In the genomic region with DNA sequence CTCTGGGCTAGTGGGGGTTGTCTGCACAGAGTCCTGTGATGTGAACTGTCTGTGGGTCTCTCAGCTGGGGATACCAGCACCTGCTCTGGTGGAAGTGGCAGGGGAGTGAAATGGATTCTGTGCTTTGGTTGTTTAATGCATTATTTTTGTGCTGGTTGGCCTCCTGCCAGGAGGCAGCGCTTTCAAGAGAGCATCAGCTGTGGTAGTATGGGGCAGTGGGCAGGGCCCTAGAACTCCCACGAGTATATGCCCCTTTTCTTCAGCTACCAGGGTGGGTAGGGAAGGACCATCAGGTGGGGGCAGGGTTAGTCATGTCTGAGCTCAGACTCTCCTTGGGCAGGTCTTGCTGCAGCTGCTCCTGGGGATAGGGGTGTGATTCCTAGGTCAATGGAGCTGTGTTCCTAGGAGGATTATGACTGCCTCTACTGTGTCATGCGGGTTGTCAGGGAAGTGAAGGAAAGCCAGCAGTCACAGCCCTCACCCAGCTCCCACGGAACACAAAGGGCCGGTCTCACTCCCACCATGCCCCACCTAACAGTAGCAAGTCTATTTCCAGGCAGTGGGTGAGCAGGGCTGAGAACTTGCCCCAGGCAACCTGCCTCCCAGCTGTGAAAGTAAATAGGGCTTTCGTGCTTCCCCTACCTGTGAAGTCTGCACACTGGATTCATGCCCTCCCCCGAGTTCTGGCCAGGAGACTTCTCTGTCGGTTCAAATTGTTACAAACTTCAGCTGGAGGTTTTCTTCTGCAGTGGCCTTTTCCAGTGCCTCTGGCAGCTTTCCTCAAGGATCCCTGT, we compare ENCODE assay signal across 26 cellular contexts. TPM values are rescaled to one million over a fixed set of nuclear protein-coding genes. Genes with fewer than 3 reads are reported as not detected.
"Had no signal": no experiment of that assay in that cellular context is flagged by ENCODE, and none has a peak within 500 bp of the region (broad histone marks: within the 10 kb centered on the region; RNA-seq: fewer than 3 reads in every experiment).

No MANE protein-coding gene starts in this region.

- H3K36me3 Mint-ChIP-seq: activated naive CD8-positive, alpha-beta T cell treated with anti-CD3 and anti-CD28 coated beads for 36 hours; stimulated activated effector memory CD8-positive, alpha-beta T cell treated with anti-CD3 and anti-CD28 coated beads, Interleukin-12 subunit alpha, Interleukin-12 subunit beta, amount 100 ng/mL, for 72 hours had no signal

- H3K4me1 Mint-ChIP-seq: activated naive CD8-positive, alpha-beta T cell treated with anti-CD3 and anti-CD28 coated beads for 36 hours; stimulated activated effector memory CD8-positive, alpha-beta T cell treated with anti-CD3 and anti-CD28 coated beads, Interleukin-12 subunit alpha, Interleukin-12 subunit beta, amount 100 ng/mL, for 72 hours; stimulated activated naive CD8-positive, alpha-beta T cell treated with anti-CD3 and anti-CD28 coated beads, Interleukin-15, amount 100 ng/mL, for 72 hours had no signal

- H3K4me3 Mint-ChIP-seq: activated naive CD8-positive, alpha-beta T cell treated with anti-CD3 and anti-CD28 coated beads for 36 hours; activated T-cell treated with anti-CD3 and anti-CD28 coated beads, Interleukin-2, amount 50 U/mL, for 4 hours; nephron progenitor cell; stimulated activated effector memory CD8-positive, alpha-beta T cell treated with anti-CD3 and anti-CD28 coated beads, Interleukin-12 subunit alpha, Interleukin-12 subunit beta, amount 100 ng/mL, for 72 hours; stimulated activated naive CD8-positive, alpha-beta T cell treated with anti-CD3 and anti-CD28 coated beads, Interleukin-15, amount 100 ng/mL, for 72 hours; T-helper 2 cell treated with Interferon-gamma antibody and Interleukin-4, amounts not matched to agents 5 μg/mL and 100 μg/mL, for 36 hours had no signal

- H3K27me3 ChIP-seq: foreskin keratinocyte, right lobe of liver, tibial artery had no signal

- ATAC-seq: activated T-cell treated with anti-CD3 and anti-CD28 coated beads, Interleukin-2, amount 50 U/mL, for 4 hours; foreskin keratinocyte; left lobe of liver; lower lobe of right lung; mucosa of descending colon; right lobe of liver; stimulated activated effector memory CD8-positive, alpha-beta T cell treated with anti-CD3 and anti-CD28 coated beads, Interleukin-12 subunit alpha, Interleukin-12 subunit beta, amount 100 ng/mL, for 72 hours; stimulated activated naive CD8-positive, alpha-beta T cell treated with anti-CD3 and anti-CD28 coated beads, Interleukin-15, amount 100 ng/mL, for 72 hours had no signal

- H3K27ac Mint-ChIP-seq: activated naive CD8-positive, alpha-beta T cell treated with anti-CD3 and anti-CD28 coated beads for 36 hours; activated T-helper 2 cell treated with anti-CD3 and anti-CD28 coated beads, Interferon-gamma antibody, Interleukin-2, Interleukin-4, amounts not matched to agents 10 μg/mL and 5 μg/mL and 100 μg/mL, durations not matched to agents 14 hours and 24 hours and 36 hours; nephron progenitor cell; stimulated activated effector memory CD8-positive, alpha-beta T cell treated with anti-CD3 and anti-CD28 coated beads, Interleukin-12 subunit alpha, Interleukin-12 subunit beta, amount 100 ng/mL, for 72 hours; stimulated activated naive CD8-positive, alpha-beta T cell treated with anti-CD3 and anti-CD28 coated beads, Interleukin-15, amount 100 ng/mL, for 72 hours; T-helper 2 cell treated with Interferon-gamma antibody and Interleukin-4, amounts not matched to agents 5 μg/mL and 100 μg/mL, for 36 hours had no signal

- H3K27me3 Mint-ChIP-seq: activated naive CD8-positive, alpha-beta T cell treated with anti-CD3 and anti-CD28 coated beads for 36 hours; stimulated activated naive CD8-positive, alpha-beta T cell treated with anti-CD3 and anti-CD28 coated beads, Interleukin-15, amount 100 ng/mL, for 72 hours had no signal

- H3K36me3 ChIP-seq: lower lobe of right lung, right lobe of liver, tibial artery, WERI-Rb-1 had no signal

- DNase-seq: activated CD4-positive, alpha-beta T cell treated with anti-CD3 and anti-CD28 coated beads for 1 hour; activated CD8-positive, alpha-beta memory T cell treated with anti-CD3 and anti-CD28 coated beads, Interleukin-2, amount 50 U/mL, for 48 hours; activated naive CD4-positive, alpha-beta T cell treated with Interleukin-2 at 50 U/mL for 16 hours; activated naive CD8-positive, alpha-beta T cell treated with anti-CD3 and anti-CD28 coated beads for 36 hours; activated T-cell treated with anti-CD3 and anti-CD28 coated beads, Interleukin-2, amount 50 U/mL, for 4 hours; amygdala; effector CD4-positive, alpha-beta T cell; foreskin keratinocyte; kidney; lower lobe of right lung; mesendoderm; mucosa of descending colon; nephron progenitor cell; occipital lobe; right lobe of liver; small intestine; stimulated activated CD4-positive, alpha-beta T cell treated with anti-CD3 and anti-CD28 coated beads, Interleukin-2, amount 100 ng/mL, for 24 hours; stimulated activated naive CD8-positive, alpha-beta T cell treated with anti-CD3 and anti-CD28 coated beads, Interleukin-15, amount 100 ng/mL, for 72 hours; tibial artery; WERI-Rb-1 had no signal

- H3K4me1 ChIP-seq: foreskin keratinocyte, lower lobe of right lung, right lobe of liver, tibial artery had no signal

- H3K9me3 ChIP-seq: lower lobe of right lung, right lobe of liver, tibial artery had no signal

- H3K27ac ChIP-seq: foreskin keratinocyte, lower lobe of right lung, right lobe of liver, tibial artery, WERI-Rb-1 had no signal

- H3K4me3 ChIP-seq: lower lobe of right lung, mucosa of descending colon, right lobe of liver, tibial artery had no signal

- H3K9me3 Mint-ChIP-seq: activated T-helper 2 cell treated with anti-CD3 and anti-CD28 coated beads, Interferon-gamma antibody, Interleukin-2, Interleukin-4, amounts not matched to agents 10 μg/mL and 5 μg/mL and 100 μg/mL, durations not matched to agents 14 hours and 24 hours and 36 hours; T-helper 2 cell treated with Interferon-gamma antibody and Interleukin-4, amounts not matched to agents 5 μg/mL and 100 μg/mL, for 36 hours had no signal

RNA-seq across cellular contexts. Expression of a gene that starts 25.7 kb away (rescaled TPM):
- total RNA-seq: activated CD8-positive, alpha-beta memory T cell treated with anti-CD3 and anti-CD28 coated beads for 36 hours; activated naive CD8-positive, alpha-beta T cell treated with anti-CD3 and anti-CD28 coated beads for 36 hours; activated T-cell treated with anti-CD3 and anti-CD28 coated beads, Interleukin-2, amount 50 U/mL, for 4 hours; activated T-helper 2 cell treated with anti-CD3 and anti-CD28 coated beads, Interferon-gamma antibody, Interleukin-2, Interleukin-4, amounts not matched to agents 10 μg/mL and 5 μg/mL and 100 μg/mL, durations not matched to agents 14 hours and 24 hours and 36 hours; foreskin keratinocyte; left lobe of liver; mucosa of descending colon; right lobe of liver had no signal
- polyA plus RNA-seq: esophagus, foreskin keratinocyte, small intestine had no signal
